Comparison of ENCODE assay signal across 15 cellular contexts in genomic region chr2:16023663-16024360, GRCh38.
DNase-seq lines count a peak whose midpoint lies in the region; ATAC-seq and TF ChIP-seq lines count a peak whose summit lies in the region.
"Had no signal": no experiment of that assay in that cellular context is flagged by ENCODE, and none has a peak within 500 bp of the region (broad histone marks: within the 10 kb centered on the region; RNA-seq: fewer than 3 reads in every experiment).

No MANE protein-coding gene starts in this region.

- peaks cover 2% of the 10 kb centered on the region; the same call in 1 of the 2 replicates for H3K9me3 ChIP-seq in BE2C
- H3K9me3 ChIP-seq: HAP-1 had no signal

- TF ChIP-seq CTCF in BE2C (IDR thresholded peaks at IDR 0.05; ENCODE audit: low read depth, low read length): no peak
- TF ChIP-seq CTCF in brain (conservative IDR thresholded peaks at IDR 0.05): no peak

- H3K4me3 Mint-ChIP-seq in brain: no peak overlapping the region
- H3K4me3 Mint-ChIP-seq: CD4-positive, alpha-beta T cell; IgD-negative memory B cell had no signal

- H3K27ac Mint-ChIP-seq in brain: peak overlapping the region in 3 of 5 experiments; percentile 2 to 95 (median 75)
- H3K27ac Mint-ChIP-seq: CD4-positive, alpha-beta T cell; IgD-negative memory B cell had no signal

- H3K27me3 ChIP-seq in BE2C: no peaks in the 10 kb centered on the region; the same call in 1 of the 2 replicates

- H3K9me3 Mint-ChIP-seq in brain: peaks cover 0 to 2% (median 0%) of the 10 kb centered on the region in 5 experiments
- H3K9me3 Mint-ChIP-seq: CD4-positive, alpha-beta T cell; IgD-negative memory B cell had no signal

- H3K36me3 ChIP-seq in BE2C: no peaks in the 10 kb centered on the region
- H3K36me3 ChIP-seq: HAP-1 had no signal

- H3K4me1 ChIP-seq in BE2C: peaks cover 29% of the 10 kb centered on the region
- H3K4me1 ChIP-seq: HAP-1 had no signal

- no peak for ATAC-seq in HG03432 (IDR thresholded peaks at IDR 0.05; ENCODE audit: unreplicated experiment)

- peaks cover 18% of the 10 kb centered on the region for H3K27me3 Mint-ChIP-seq in brain
- H3K27me3 Mint-ChIP-seq: CD4-positive, alpha-beta T cell had no signal

- H3K36me3 Mint-ChIP-seq in brain: no peaks in the 10 kb centered on the region

- no peak overlapping the region for H3K4me3 ChIP-seq in BE2C (ENCODE audit: low read depth, low read length)
- H3K4me3 ChIP-seq: HAP-1 had no signal

- H3K4me1 Mint-ChIP-seq in brain: peaks cover 33% of the 10 kb centered on the region
- H3K4me1 Mint-ChIP-seq: IgD-negative memory B cell had no signal

- DNase-seq in BE2C: peak; percentile 90
- peak; percentile 69 for DNase-seq in NCI-H1694 treated with DMSO at 0.1 percent for 48 hours (lab: John Stamatoyannopoulos, UW)
- DNase-seq in NCI-H82 treated with DMSO at 0.1 percent for 48 hours (lab: John Stamatoyannopoulos, UW; ENCODE audit: unreplicated experiment): peak; percentile 62
- DNase-seq in ureter (ENCODE audit: low spot score): no peak
- no peak for DNase-seq in putamen (ENCODE audit: low spot score)
- no peak for DNase-seq in cerebellar nuclear complex (lab: John Stamatoyannopoulos, UW)
- DNase-seq: ACHN; CD4-positive, alpha-beta T cell; DMS79 treated with DMSO at 0.1 percent for 48 hours; GF-D8; KG1 had no signal

Comparison
In these comparisons a context has a peak if more than half of its experiments do, and no peak if none do; other contexts are left out.
1. DNase-seq: peak in BE2C (single experiment), NCI-H1694 treated with DMSO at 0.1 percent for 48 hours (single experiment) and NCI-H82 treated with DMSO at 0.1 percent for 48 hours (single experiment); none in ureter (single experiment), putamen (single experiment) and cerebellar nuclear complex (0 of 2).